ENCODE assay signal across 8 cellular contexts in the genomic region with DNA sequence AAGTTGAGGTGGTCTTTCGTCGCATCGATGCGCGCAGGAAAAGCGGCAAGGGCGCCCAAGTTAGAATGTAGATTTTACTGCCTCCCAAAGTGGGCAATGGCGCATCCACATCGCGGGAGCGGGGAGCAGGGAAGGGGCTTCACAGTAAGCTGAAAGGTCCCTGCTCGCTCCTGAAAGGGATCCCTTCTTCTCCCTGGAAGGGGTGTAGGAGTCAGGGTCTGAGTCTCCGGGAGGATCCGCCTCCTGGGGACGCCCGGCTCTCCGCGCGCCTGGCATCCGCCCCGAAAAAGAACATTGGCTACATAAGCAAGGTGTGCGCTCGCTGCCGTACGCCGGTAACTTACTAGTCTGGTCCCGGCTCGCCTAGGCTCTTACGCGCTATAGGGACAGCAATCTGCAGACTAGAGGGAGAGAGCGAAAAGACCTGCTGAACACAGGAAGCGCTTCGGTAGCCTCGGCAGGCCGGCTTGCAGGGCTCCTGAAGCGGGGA. TPM values are rescaled to one million over a fixed set of nuclear protein-coding genes. Genes with fewer than 3 reads are reported as not detected.
DNase-seq lines count a peak whose midpoint lies in the region; ATAC-seq and TF ChIP-seq lines count a peak whose summit lies in the region.

No MANE protein-coding gene starts in this region.

- H3K27me3 ChIP-seq in suprapubic skin: peaks cover 25% of the 10 kb centered on the region

- H3K9me3 Mint-ChIP-seq in mesothelial cell of epicardium: no peaks in the 10 kb centered on the region

- peaks cover 25% of the 10 kb centered on the region for H3K27me3 Mint-ChIP-seq in mesothelial cell of epicardium (ENCODE audit: low read depth)

- TF ChIP-seq EP300 in suprapubic skin (IDR thresholded peaks at IDR 0.05): no peak

- H3K36me3 Mint-ChIP-seq in mesothelial cell of epicardium: no peaks in the 10 kb centered on the region

- DNase-seq in EH (ENCODE audit: low read depth) (peak; percentile 81), NCI-H1092 (lab: John Stamatoyannopoulos, UW) (peak; percentile 29), epithelial cell of esophagus (ENCODE audit: low read depth) (peak; percentile 96), mesothelial cell of epicardium (ENCODE audit: low spot score in 2 of 2, unreplicated experiment in 2 of 2) (peak in 1 of 2 experiments; percentile 71), suprapubic skin (ENCODE audit: low spot score in 2 of 2) (peak in 1 of 2 donors; percentile 82)

- H3K27ac ChIP-seq in VCaP (peak overlapping the region; percentile 59; the same call in 1 of the 2 replicates), suprapubic skin (peak overlapping the region; percentile 64)

- H3K4me3 Mint-ChIP-seq in mesothelial cell of epicardium: peak overlapping the region; percentile 89

- TF ChIP-seq CTCF in VCaP (conservative IDR thresholded peaks at IDR 0.05) (no peak), epithelial cell of esophagus (IDR thresholded peaks at IDR 0.05; ENCODE audit: insufficient read depth, low read depth, low read length, missing control alignments) (no peak), mesothelial cell of epicardium (IDR thresholded peaks at IDR 0.05; ENCODE audit: unreplicated experiment) (no peak), suprapubic skin (IDR thresholded peaks at IDR 0.05) (no peak)

- no peak for TF ChIP-seq POLR2A in suprapubic skin (IDR thresholded peaks at IDR 0.05)

- no peak for ATAC-seq in GM21515 (IDR thresholded peaks at IDR 0.05; ENCODE audit: unreplicated experiment)
- no peak for ATAC-seq in HG03159 (IDR thresholded peaks at IDR 0.05; ENCODE audit: unreplicated experiment)

- H3K36me3 ChIP-seq in suprapubic skin: no peaks in the 10 kb centered on the region

- peaks cover 57% of the 10 kb centered on the region for H3K4me1 Mint-ChIP-seq in mesothelial cell of epicardium

- no peaks in the 10 kb centered on the region for H3K9me3 ChIP-seq in suprapubic skin

- peaks cover 49% of the 10 kb centered on the region for H3K4me1 ChIP-seq in suprapubic skin

- peak overlapping the region; percentile 79 for H3K27ac Mint-ChIP-seq in mesothelial cell of epicardium

- peak overlapping the region; percentile 87 for H3K4me3 ChIP-seq in epithelial cell of esophagus (ENCODE audit: low read length)
- H3K4me3 ChIP-seq in suprapubic skin: peak overlapping the region; percentile 73

- WGBS in suprapubic skin: 0% methylated on average over 25 of the region's 36 CpGs

RNA-seq across cellular contexts. Expression of gene UNC5B, which starts 0.8 kb away (rescaled TPM):
- 84.8 to 91.5 TPM (median 85.7 TPM) in 3 replicates for total RNA-seq in mesothelial cell of epicardium
- 10 to 100 TPM in 3 of 4 donors, 1 to 10 TPM in 1; 7.2 to 45.7 (median 14.7) TPM for total RNA-seq in suprapubic skin
